ENCODE assay signal across 8 cellular contexts in the genomic region with DNA sequence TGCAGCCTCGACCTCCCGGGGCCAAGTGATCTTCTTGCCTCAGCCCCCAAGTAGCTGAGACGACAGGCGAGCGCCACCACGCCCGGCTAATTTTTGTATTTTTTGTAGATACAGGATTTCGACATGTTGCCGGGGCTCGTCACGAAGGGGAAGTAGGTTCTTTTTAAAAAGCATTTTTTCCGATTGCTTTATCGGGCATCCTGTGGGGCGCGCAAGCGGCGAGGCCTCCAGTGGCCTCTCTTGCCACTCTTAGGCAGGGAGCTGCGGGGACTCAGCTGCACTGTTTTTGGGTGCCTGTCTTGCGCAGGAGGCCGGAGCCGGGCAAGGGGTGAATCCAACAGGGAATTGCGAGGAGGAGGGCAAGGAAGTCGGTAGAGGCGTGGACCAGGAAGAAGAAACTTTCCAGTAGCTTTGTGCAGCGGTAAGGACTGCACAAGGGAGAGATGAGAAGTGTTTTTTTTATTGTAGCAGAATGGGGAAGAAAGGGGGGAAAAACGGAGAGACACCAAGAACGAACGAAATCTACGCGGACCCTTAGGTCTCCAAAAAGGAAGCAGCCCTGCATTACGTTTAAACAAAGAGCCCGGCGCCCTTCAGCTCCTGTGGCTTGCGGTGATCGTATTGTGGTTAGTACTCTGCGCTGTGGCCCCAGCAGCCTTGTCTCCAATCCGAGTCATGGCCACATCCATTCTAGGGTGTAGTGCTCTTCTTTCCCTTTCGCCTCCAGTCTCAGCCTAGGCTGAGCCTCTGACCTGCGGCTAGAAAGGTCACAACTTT.
DNase-seq lines count a peak whose midpoint lies in the region; ATAC-seq and TF ChIP-seq lines count a peak whose summit lies in the region.

No MANE protein-coding gene starts in this region.

- ATAC-seq in lung (ENCODE audit: insufficient read depth, low FRiP score): peak; percentile 58

- no peak for TF ChIP-seq EP300 in stomach (IDR thresholded peaks at IDR 0.05)

- peak overlapping the region; percentile 77 for H3K4me3 ChIP-seq in adipocyte (ENCODE audit: low read length)
- H3K4me3 ChIP-seq in lung: no peak overlapping the region
- H3K4me3 ChIP-seq in stomach: peak overlapping the region; percentile 9 to 39 (median 30)

- DNase-seq in GM20000 (ENCODE audit: low spot score) (peak; percentile 75), RPMI8226 (peak; percentile 46), adipocyte (ENCODE audit: low read depth) (peak; percentile 1), lung (ENCODE audit: low spot score) (peak; percentile 33), stomach (no peak), SK-N-DZ (ENCODE audit: low spot score) (no peak), head of caudate nucleus (no peak), NCI-H146 (lab: John Stamatoyannopoulos, UW) (no peak)

- H3K27me3 ChIP-seq in adipocyte (replicated peaks; ENCODE audit: control insufficient read depth, insufficient read depth, low read length): peaks cover 3% of the 10 kb centered on the region
- no peaks in the 10 kb centered on the region for H3K27me3 ChIP-seq in lung (ENCODE audit: control insufficient read depth, insufficient read depth)
- H3K27me3 ChIP-seq in stomach: peaks cover 0 to 76% (median 28%) of the 10 kb centered on the region in 3 donors

- 8 to 18% methylated on average over 39 of the region's 39 CpGs for WGBS in lung, 2 donors
- WGBS in stomach, 5 donors: 8 to 16% (median 10%) methylated on average over 39 of the region's 39 CpGs

- peaks cover 7% of the 10 kb centered on the region for H3K9me3 ChIP-seq in adipocyte (ENCODE audit: control insufficient read depth, low read length)
- H3K9me3 ChIP-seq in lung (ENCODE audit: control insufficient read depth in 2 of 2, insufficient read depth in 1 of 2, low read length in 1 of 2): peaks cover 0 to 6% of the 10 kb centered on the region in 2 donors
- H3K9me3 ChIP-seq in stomach: peaks cover 0 to 7% (median 3%) of the 10 kb centered on the region in 4 donors

- H3K27ac ChIP-seq in lung (ENCODE audit: low read depth in 1 of 2, low read length in 1 of 2): peak overlapping the region in 1 of 2 donors; percentile 49
- H3K27ac ChIP-seq in stomach: peak overlapping the region in 1 of 5 donors; percentile 31

- H3K4me1 ChIP-seq in adipocyte (ENCODE audit: control insufficient read depth, insufficient read depth, low read length) (no peaks in the 10 kb centered on the region), lung (ENCODE audit: control insufficient read depth in 2 of 2, insufficient read depth in 2 of 2, low read length in 2 of 2) (no peaks in the 10 kb centered on the region), stomach (peaks cover 10 to 18% (median 14%) of the 10 kb centered on the region in 4 donors)

- H3K36me3 ChIP-seq in adipocyte (ENCODE audit: control insufficient read depth, insufficient read depth, low read length, severe bottlenecking) (no peaks in the 10 kb centered on the region), lung (ENCODE audit: control insufficient read depth in 2 of 2, insufficient read depth in 2 of 2, low read length in 2 of 2) (no peaks in the 10 kb centered on the region), stomach (no peaks in the 10 kb centered on the region)

- intact Hi-C loops in stomach (cut with DNase I; ENCODE audit: low total_unique reads): no loop called here
- intact Hi-C loops in head of caudate nucleus (cut with DNase I): no loop called here

- no peak for TF ChIP-seq CTCF in GM20000 (IDR thresholded peaks at IDR 0.05; ENCODE audit: extremely low read depth, missing control alignments)
- TF ChIP-seq CTCF in lung (IDR thresholded peaks at IDR 0.05; ENCODE audit: control extremely low read depth, extremely low read depth): no peak
- TF ChIP-seq CTCF in stomach (IDR thresholded peaks at IDR 0.05): no peak

- H3K9ac ChIP-seq in adipocyte (ENCODE audit: low read length): peak overlapping the region; percentile 62

- no peak for TF ChIP-seq POLR2A in stomach (IDR thresholded peaks at IDR 0.05)

Comparison
In these comparisons a context has a peak if more than half of its experiments do, and no peak if none do; other contexts are left out.
1. DNase-seq: peak in GM20000 (single experiment), RPMI8226 (single experiment), adipocyte (single experiment) and lung (single experiment); none in stomach (single experiment), SK-N-DZ (single experiment), head of caudate nucleus (0 of 42) and NCI-H146 (single experiment).